ENCODE assay signal across 22 cellular contexts in the genomic region with DNA sequence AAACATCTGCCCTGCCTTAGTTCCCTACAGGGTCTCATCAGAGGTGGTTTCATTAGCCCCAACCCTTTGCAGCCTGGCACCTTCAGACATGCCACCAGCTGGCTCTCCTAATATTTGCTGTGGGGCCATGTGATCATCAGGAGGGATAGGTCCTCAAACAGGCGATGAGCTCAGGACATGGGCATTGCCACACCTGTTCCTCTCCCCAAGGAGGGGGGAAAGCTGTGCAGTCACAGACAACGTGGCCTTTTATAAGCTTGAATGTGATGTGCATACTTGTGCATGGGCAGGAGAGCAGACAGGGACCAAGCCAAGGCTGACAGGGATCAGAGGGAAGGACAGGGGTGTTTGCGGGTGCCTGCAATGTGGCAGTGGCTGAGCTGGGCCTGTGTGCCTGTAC.
DNase-seq lines count a peak whose midpoint lies in the region; ATAC-seq and TF ChIP-seq lines count a peak whose summit lies in the region.
"Had no signal": no experiment of that assay in that cellular context is flagged by ENCODE, and none has a peak within 500 bp of the region (broad histone marks: within the 10 kb centered on the region; RNA-seq: fewer than 3 reads in every experiment).

No MANE protein-coding gene starts in this region.

- no peaks in the 10 kb centered on the region for H3K36me3 ChIP-seq in skeletal muscle tissue (ENCODE audit: control insufficient read depth in 3 of 3, insufficient read depth in 3 of 3, low read length in 3 of 3)
- no peaks in the 10 kb centered on the region for H3K36me3 ChIP-seq in left lung
- H3K36me3 ChIP-seq: heart left ventricle, left ventricle myocardium inferior, suprapubic skin, vagina had no signal

- H3K27ac ChIP-seq in skeletal muscle tissue (ENCODE audit: low read depth, low read length) (peak overlapping the region; percentile 77), left lung (no peak overlapping the region)
- H3K27ac ChIP-seq: heart left ventricle, left ventricle myocardium inferior, suprapubic skin, vagina had no signal

- no peak for ATAC-seq in GM21619 (IDR thresholded peaks at IDR 0.05; ENCODE audit: unreplicated experiment)
- ATAC-seq in left lung: no peak
- ATAC-seq: heart left ventricle, right cardiac atrium, SK-N-SH treated with all-trans-retinoic acid at 6 μM for 48 hours, WTC11 had no signal

- peak; percentile 40 to 62 for DNase-seq in NCI-H2081 (lab: John Stamatoyannopoulos, UW)
- no peak for DNase-seq in NCI-H2081 treated with DMSO at 0.1 percent for 48 hours (lab: John Stamatoyannopoulos, UW)
- DNase-seq in NCI-H345 treated with DMSO at 0.1 percent for 48 hours (lab: John Stamatoyannopoulos, UW; ENCODE audit: unreplicated experiment): peak; percentile 22
- DNase-seq in SW480 (ENCODE audit: low spot score): peak; percentile 49
- DNase-seq in HuH-7.5 (ENCODE audit: low spot score): no peak
- no peak for DNase-seq in left lung
- DNase-seq: activated CD4-positive, alpha-beta memory T cell treated with anti-CD3 and anti-CD28 coated beads, Interleukin-2, amount 10 ng/mL, durations not matched to agents 7 days and 5 days; activated naive CD4-positive, alpha-beta T cell treated with Interleukin-2 at 50 U/mL for 16 hours; amygdala; Caco-2; dermis blood vessel endothelial cell; heart left ventricle; left ventricle myocardium inferior; NCI-H146; occipital lobe; right cardiac atrium had no signal

- no peak for TF ChIP-seq CTCF in left lung (IDR thresholded peaks at IDR 0.05)

- no peaks in the 10 kb centered on the region for H3K9me3 ChIP-seq in skeletal muscle tissue (ENCODE audit: control insufficient read depth in 3 of 3, low read length in 3 of 3)
- H3K9me3 ChIP-seq in left lung: no peaks in the 10 kb centered on the region
- H3K9me3 ChIP-seq: Caco-2, heart left ventricle, left ventricle myocardium inferior, suprapubic skin, vagina had no signal

- intact Hi-C loops in left lung (cut with DNase I): no loop called here

- H3K4me1 ChIP-seq in skeletal muscle tissue (ENCODE audit: control insufficient read depth in 3 of 3, insufficient read depth in 3 of 3, low read length in 3 of 3) (peaks cover 31 to 53% (median 35%) of the 10 kb centered on the region in 3 donors), left lung (no peaks in the 10 kb centered on the region)
- H3K4me1 ChIP-seq: heart left ventricle, left ventricle myocardium inferior, vagina had no signal

- H3K27me3 ChIP-seq in skeletal muscle tissue (ENCODE audit: control insufficient read depth in 3 of 3, insufficient read depth in 3 of 3, low read length in 3 of 3) (no peaks in the 10 kb centered on the region), left lung (peaks cover 0 to 16% of the 10 kb centered on the region in 2 donors)
- H3K27me3 ChIP-seq: heart left ventricle, suprapubic skin, vagina had no signal

- H3K4me3 ChIP-seq in skeletal muscle tissue (ENCODE audit: low read length in 3 of 3) (peak overlapping the region in 1 of 3 donors; percentile 16), left lung (no peak overlapping the region)
- H3K4me3 ChIP-seq: heart left ventricle, left ventricle myocardium inferior, suprapubic skin, vagina had no signal

- peak overlapping the region in 1 of 3 donors; percentile 79 for H3K9ac ChIP-seq in skeletal muscle tissue (ENCODE audit: low read depth in 1 of 3, low read length in 3 of 3)

Comparison
In these comparisons a context has a peak if more than half of its experiments do, and no peak if none do; other contexts are left out.
1. DNase-seq: peak in NCI-H2081 (2 of 2), NCI-H345 treated with DMSO at 0.1 percent for 48 hours (single experiment) and SW480 (single experiment); none in NCI-H2081 treated with DMSO at 0.1 percent for 48 hours (single experiment), HuH-7.5 (single experiment) and left lung (0 of 2).